Comparison of ENCODE assay signal across 22 cellular contexts in the genomic region with DNA sequence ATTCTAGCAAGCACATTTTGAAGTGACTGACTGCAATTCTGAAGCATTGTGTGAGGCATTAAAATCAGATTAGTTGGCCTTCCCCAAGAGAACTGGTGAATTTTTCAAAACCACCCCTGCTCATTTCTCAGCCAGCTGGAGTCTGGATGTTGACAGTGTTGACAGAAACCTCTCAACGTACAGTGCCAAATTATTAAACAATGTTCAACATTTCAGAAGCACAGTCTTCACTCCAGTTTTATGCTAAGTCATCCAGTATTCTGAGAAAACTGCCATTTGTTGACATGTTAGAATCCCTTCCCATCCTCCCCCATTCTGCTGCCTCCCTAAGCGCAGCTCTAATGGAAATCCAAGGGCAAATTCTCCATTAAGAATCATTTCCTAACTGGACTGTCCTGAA.
"Had no signal": no experiment of that assay in that cellular context is flagged by ENCODE, and none has a peak within 500 bp of the region (broad histone marks: within the 10 kb centered on the region; RNA-seq: fewer than 3 reads in every experiment).

No MANE protein-coding gene starts in this region.

- DNase-seq: colonic mucosa; effector CD8-positive, alpha-beta T cell; endodermal cell; hypothalamus; immature natural killer cell; islet precursor cell; kidney glomerular epithelial cell; mesenchymal stem cell; mucosa of descending colon; naive B cell; pancreas; retina; right lobe of liver; stimulated activated CD4-positive, alpha-beta T cell treated with anti-CD3 and anti-CD28 coated beads, Interleukin-12 subunit alpha, Interleukin-12 subunit beta, amount 100 ng/mL, for 4 hours; stimulated activated CD4-positive, alpha-beta T cell treated with anti-CD3 and anti-CD28 coated beads, Interleukin-1b, Interleukin-23, amount 100 ng/mL, for 48 hours; stimulated activated CD4-positive, alpha-beta T cell treated with anti-CD3 and anti-CD28 coated beads, Interleukin-4, amount 100 ng/mL, for 1 hour; stimulated activated CD8-positive, alpha-beta memory T cell treated with anti-CD3 and anti-CD28 coated beads, Interleukin-4, amount 100 ng/mL, for 48 hours; stimulated activated naive CD4-positive, alpha-beta T cell treated with Interleukin-2 at 50 U/mL for 16 hours; stomach; thyroid gland; trophoblast cell had no signal

- ATAC-seq: esophagus mucosa, mucosa of descending colon, pancreas, right lobe of liver had no signal
